Comparison of ENCODE assay signal across 10 cellular contexts in genomic region chr2:41967426-41968181, GRCh38.
DNase-seq lines count a peak whose midpoint lies in the region; ATAC-seq, FAIRE-seq and TF ChIP-seq lines count a peak whose summit lies in the region.
"Had no signal": no experiment of that assay in that cellular context is flagged by ENCODE, and none has a peak within 500 bp of the region (broad histone marks: within the 10 kb centered on the region; RNA-seq: fewer than 3 reads in every experiment).

No MANE protein-coding gene starts in this region.

- no peaks in the 10 kb centered on the region for H3K79me2 ChIP-seq in HepG2 (ENCODE audit: insufficient read depth, low read length)

- H3K27ac ChIP-seq in colonic mucosa (peak overlapping the region; percentile 25), HepG2 (ENCODE audit: extremely low read length, insufficient read depth, low read length) (no peak overlapping the region), skeletal muscle tissue (ENCODE audit: low read depth, low read length) (peak overlapping the region; percentile 81)

- H3K4me1 ChIP-seq in colonic mucosa (peaks cover 21% of the 10 kb centered on the region), HepG2 (ENCODE audit: insufficient read depth, low read length) (peaks cover 45% of the 10 kb centered on the region), skeletal muscle tissue (ENCODE audit: control insufficient read depth in 3 of 3, insufficient read depth in 3 of 3, low read length in 3 of 3) (peaks cover 33 to 45% (median 44%) of the 10 kb centered on the region in 3 donors)

- ATAC-seq in HepG2: no peak
- ATAC-seq in natural killer cell treated with Interleukin-12 subunit alpha and Interleukin-12 subunit beta and Interleukin-15 and Interleukin-18, amount 100 ng/mL, for 72 hours: no peak
- no peak for ATAC-seq in activated CD4-positive, alpha-beta T cell treated with anti-CD3 and anti-CD28 coated beads for 36 hours

- no peak overlapping the region for H3K4me3 Mint-ChIP-seq in natural killer cell treated with Interleukin-12 subunit alpha and Interleukin-12 subunit beta and Interleukin-15 and Interleukin-18, amount 100 ng/mL, for 72 hours
- H3K4me3 Mint-ChIP-seq in activated CD4-positive, alpha-beta T cell treated with anti-CD3 and anti-CD28 coated beads for 36 hours: no peak overlapping the region

- H3K27me3 Mint-ChIP-seq in natural killer cell treated with Interleukin-12 subunit alpha and Interleukin-12 subunit beta and Interleukin-15 and Interleukin-18, amount 100 ng/mL, for 72 hours: peaks cover 13 to 32% of the 10 kb centered on the region in 2 donors
- peaks cover 2% of the 10 kb centered on the region for H3K27me3 Mint-ChIP-seq in activated CD4-positive, alpha-beta T cell treated with anti-CD3 and anti-CD28 coated beads for 36 hours

- POLR2A ChIA-PET in HepG2 (lab: Yijun Ruan, JAX): no interaction called here
- POLR2A ChIA-PET in activated CD4-positive, alpha-beta T cell treated with anti-CD3 and anti-CD28 coated beads for 36 hours (lab: Charles Lee): no interaction called here

- H3K9ac ChIP-seq in colonic mucosa (ENCODE audit: low read depth in 2 of 2, low read length in 2 of 2): peak overlapping the region in 1 of 2 donors; percentile 22
- H3K9ac ChIP-seq in HepG2 (ENCODE audit: insufficient read depth, low read depth, low read length): no peak overlapping the region
- H3K9ac ChIP-seq in skeletal muscle tissue (ENCODE audit: low read depth in 1 of 3, low read length in 3 of 3): peak overlapping the region in 1 of 3 donors; percentile 45

- TF ChIP-seq CTCF in colonic mucosa (IDR thresholded peaks at IDR 0.05): no peak
- no peak for TF ChIP-seq CTCF in HepG2 (CRISPR knock-in tag; IDR thresholded peaks at IDR 0.05)

- no peaks in the 10 kb centered on the region for H3K9me3 Mint-ChIP-seq in natural killer cell treated with Interleukin-12 subunit alpha and Interleukin-12 subunit beta and Interleukin-15 and Interleukin-18, amount 100 ng/mL, for 72 hours
- H3K9me3 Mint-ChIP-seq in activated CD4-positive, alpha-beta T cell treated with anti-CD3 and anti-CD28 coated beads for 36 hours (ENCODE audit: low read depth): no peaks in the 10 kb centered on the region

- TF ChIP-seq EP300 in HepG2 (IDR thresholded peaks at IDR 0.05; ENCODE audit: low read depth in 2 of 2, low read length in 2 of 2): no peak
- TF ChIP-seq EP300 in HepG2 (CRISPR knock-in tag; IDR thresholded peaks at IDR 0.05; ENCODE audit: borderline replicate concordance): no peak

- no peaks in the 10 kb centered on the region for H3K36me3 ChIP-seq in colonic mucosa
- no peaks in the 10 kb centered on the region for H3K36me3 ChIP-seq in HepG2 (replicated peaks in 1 of 2; ENCODE audit: control insufficient read depth in 1 of 2, insufficient read depth in 2 of 2, low read length in 2 of 2)
- H3K36me3 ChIP-seq in skeletal muscle tissue (ENCODE audit: control insufficient read depth in 3 of 3, insufficient read depth in 3 of 3, low read length in 3 of 3): no peaks in the 10 kb centered on the region

- H3K36me3 Mint-ChIP-seq in natural killer cell treated with Interleukin-12 subunit alpha and Interleukin-12 subunit beta and Interleukin-15 and Interleukin-18, amount 100 ng/mL, for 72 hours: no peaks in the 10 kb centered on the region
- no peaks in the 10 kb centered on the region for H3K36me3 Mint-ChIP-seq in activated CD4-positive, alpha-beta T cell treated with anti-CD3 and anti-CD28 coated beads for 36 hours (ENCODE audit: low read depth)

- in situ Hi-C loops in HepG2 (cut with HindIII; ENCODE audit: extremely low pct_ligation_motif_present, low pct_unique_long_range_greater_than_20kb): no loop called here

- FAIRE-seq in HepG2 (lab: Jason Lieb, UNC): no peak

- no peak overlapping the region for H3K4me3 ChIP-seq in colonic mucosa
- no peak overlapping the region for H3K4me3 ChIP-seq in HepG2 (replicated peaks in 1 of 3; ENCODE audit: insufficient read depth in 1 of 3, low read depth in 2 of 3, low read length in 3 of 3)
- H3K4me3 ChIP-seq in skeletal muscle tissue (ENCODE audit: low read length in 3 of 3): no peak overlapping the region

- H2AFZ ChIP-seq in HepG2 (ENCODE audit: low read length): no peak overlapping the region

- no peak for TF ChIP-seq RAD21 in HepG2 (CRISPR knock-in tag; IDR thresholded peaks at IDR 0.05)

- BruUV-seq in HepG2 (replicated peaks; lab: Mats Ljungman, UMichigan): no TSS peak

- H3K27me3 ChIP-seq in colonic mucosa (no peaks in the 10 kb centered on the region), HepG2 (ENCODE audit: control insufficient read depth in 1 of 2, insufficient read depth in 2 of 2, low read length in 2 of 2) (peaks cover 6 to 54% of the 10 kb centered on the region in 2 experiments), skeletal muscle tissue (ENCODE audit: control insufficient read depth in 3 of 3, insufficient read depth in 3 of 3, low read length in 3 of 3) (no peaks in the 10 kb centered on the region)

- peaks cover 5 to 8% of the 10 kb centered on the region in 2 donors for H3K4me1 Mint-ChIP-seq in natural killer cell treated with Interleukin-12 subunit alpha and Interleukin-12 subunit beta and Interleukin-15 and Interleukin-18, amount 100 ng/mL, for 72 hours (ENCODE audit: low read depth in 2 of 2)
- no peaks in the 10 kb centered on the region for H3K4me1 Mint-ChIP-seq in activated CD4-positive, alpha-beta T cell treated with anti-CD3 and anti-CD28 coated beads for 36 hours

- WGBS in HepG2 (ENCODE audit: low lambda C conversion rate): 28% methylated on average over 14 of the region's 14 CpGs

- H4K20me1 ChIP-seq in HepG2 (ENCODE audit: insufficient read depth, low read length): no peaks in the 10 kb centered on the region

- TF ChIP-seq POLR2A in HepG2 (IDR thresholded peaks at IDR 0.05; ENCODE audit: insufficient read depth in 1 of 2, low read depth in 2 of 2, low read length in 2 of 2): no peak

- H3K4me2 ChIP-seq in HepG2 (ENCODE audit: low read depth, low read length): no peak overlapping the region

- intact Hi-C loops in colonic mucosa (cut with DNase I) (loop anchor here (10.0 kb wide), 1 partner anchor 77 kb away; the partner anchor contains the start of gene PKDCC), HepG2 (cut with micrococcal nuclease; ENCODE audit: unreplicated experiment) (loop anchor here (2.0 kb wide), 1 partner anchor 79 kb away; no protein-coding TSS in a partner anchor)
- intact Hi-C loops in activated CD4-positive, alpha-beta T cell treated with anti-CD3 and anti-CD28 coated beads for 36 hours (cut with DNase I, micrococcal nuclease): no loop called here

- DNase-seq in Daoy (ENCODE audit: low read depth) (peak; percentile 36), colonic mucosa (peak; percentile 80), HepG2 (ENCODE audit: low spot score) (no peak), amniotic stem cell (lab: John Stamatoyannopoulos, UW) (no peak)
- no peak for DNase-seq in natural killer cell treated with Interleukin-12 subunit alpha and Interleukin-12 subunit beta and Interleukin-15 and Interleukin-18, amount 100 ng/mL, for 72 hours (ENCODE audit: low spot score)
- DNase-seq in activated CD4-positive, CD25-positive, alpha-beta regulatory T cell (lab: John Stamatoyannopoulos, UW): no peak
- no peak for DNase-seq in activated CD4-positive, alpha-beta T cell treated with anti-CD3 and anti-CD28 coated beads for 36 hours
- DNase-seq: dermis blood vessel endothelial cell, NCI-H187 treated with DMSO at 0.1 percent for 48 hours had no signal

- H3K27ac Mint-ChIP-seq in natural killer cell treated with Interleukin-12 subunit alpha and Interleukin-12 subunit beta and Interleukin-15 and Interleukin-18, amount 100 ng/mL, for 72 hours: no peak overlapping the region
- H3K27ac Mint-ChIP-seq in activated CD4-positive, alpha-beta T cell treated with anti-CD3 and anti-CD28 coated beads for 36 hours: no peak overlapping the region

- CTCF ChIA-PET in HepG2 (lab: Yijun Ruan, JAX; ENCODE audit: low intra/inter-chr PET ratio, low total read pairs): no interaction called here
- CTCF ChIA-PET in activated CD4-positive, alpha-beta T cell treated with anti-CD3 and anti-CD28 coated beads for 36 hours (lab: Charles Lee): interaction anchor here (0.6 kb wide), 1 partner anchor 16 kb away, joined by 3 read pairs; no protein-coding TSS in a partner anchor

- H3K9me3 ChIP-seq in colonic mucosa (no peaks in the 10 kb centered on the region), HepG2 (ENCODE audit: low read length) (no peaks in the 10 kb centered on the region), skeletal muscle tissue (ENCODE audit: control insufficient read depth in 3 of 3, low read length in 3 of 3) (no peaks in the 10 kb centered on the region)

TF ChIP-seq in HepG2, 621 proteins besides CTCF, POLR2A, EP300 and RAD21:
- no peak for TF ChIP-seq MTF1 (CRISPR knock-in tag; IDR thresholded peaks at IDR 0.05)
- TF ChIP-seq MTERF4 (CRISPR knock-in tag; IDR thresholded peaks at IDR 0.05): no peak
- no peak for TF ChIP-seq ZNF768 (CRISPR knock-in tag; IDR thresholded peaks at IDR 0.05)
- 0 out of 2 replicates have a peak, but pooled peaks have one; percentile 22 for TF ChIP-seq KDM2A (CRISPR knock-in tag; IDR thresholded peaks at IDR 0.05; ENCODE audit: borderline replicate concordance, low read depth)

Comparison
In these comparisons a context has a peak if more than half of its experiments do, and no peak if none do; other contexts are left out.
1. DNase-seq: peak in Daoy (single experiment) and colonic mucosa (single experiment); none in HepG2 (single experiment), natural killer cell treated with Interleukin-12 subunit alpha and Interleukin-12 subunit beta and Interleukin-15 and Interleukin-18, amount 100 ng/mL, for 72 hours (single experiment), amniotic stem cell (single experiment), activated CD4-positive, CD25-positive, alpha-beta regulatory T cell (0 of 4) and activated CD4-positive, alpha-beta T cell treated with anti-CD3 and anti-CD28 coated beads for 36 hours (single experiment).
2. intact Hi-C loops: an anchor here in colonic mucosa (10.0 kb wide) and HepG2 (2.0 kb wide); none called in activated CD4-positive, alpha-beta T cell treated with anti-CD3 and anti-CD28 coated beads for 36 hours.